Comparison of ENCODE assay signal across 8 cellular contexts in the genomic region with DNA sequence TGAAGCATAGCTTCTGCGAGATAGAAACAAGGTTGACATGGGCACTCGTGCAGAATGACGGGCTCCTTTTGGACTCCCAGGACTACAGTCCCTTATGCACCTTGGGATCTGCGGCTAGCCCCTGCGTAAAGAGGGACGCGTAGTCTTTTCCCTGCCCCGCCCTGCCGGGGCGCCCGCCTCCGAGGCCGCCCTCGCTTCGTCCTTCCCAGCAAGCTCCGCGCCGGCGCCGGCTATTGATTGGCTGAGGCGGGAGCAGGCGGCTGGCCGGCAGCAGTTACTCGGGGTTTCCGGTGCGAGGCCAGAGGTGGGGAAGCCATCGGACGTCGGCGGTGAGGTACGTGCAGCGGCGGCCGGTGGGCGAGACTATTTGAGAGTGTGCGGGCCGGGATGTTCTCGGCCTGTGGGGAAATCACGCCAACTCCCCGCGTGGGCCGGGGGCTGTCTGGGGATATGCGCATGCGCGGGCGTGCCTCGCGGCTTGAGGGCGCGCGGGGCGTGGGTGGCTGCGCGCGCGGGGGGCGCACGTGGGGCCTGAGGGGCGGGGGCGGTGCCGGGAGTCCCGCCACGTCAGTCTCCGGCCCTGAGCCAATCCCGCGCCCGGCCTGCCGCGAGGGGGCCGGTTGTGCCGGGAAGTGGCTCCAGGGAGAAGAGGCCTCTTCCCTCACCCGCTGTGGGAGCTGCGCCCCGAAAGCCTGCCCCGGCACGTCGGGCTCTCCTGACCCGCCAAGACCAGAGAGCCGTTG. TPM values are rescaled to one million over a fixed set of nuclear protein-coding genes. Genes with fewer than 3 reads are reported as not detected.
DNase-seq lines count a peak whose midpoint lies in the region; ATAC-seq and TF ChIP-seq lines count a peak whose summit lies in the region.

A gene (plus strand): TSS at position 233 of the 743 bp plus-strand sequence. CDS start 671 bp downstream, outside the sequence.

- no TSS peak for BruUV-seq in PC-9 (replicated peaks; lab: Mats Ljungman, UMichigan)

- CTCF ChIA-PET in PC-9 (lab: Charles Lee): interaction anchor here (0.6 to 1.1 kb wide), 2 partner anchors 36 to 534 kb away, joined by 3 to 4 read pairs; no protein-coding TSS in a partner anchor

- H3K4me2 ChIP-seq in PC-9: peak within 1 kb of the TSS; percentile 84

- no peaks in the 10 kb centered on the region for H3K9me3 Mint-ChIP-seq in activated T-cell treated with anti-CD3 and anti-CD28 coated beads, Interleukin-2, amount 50 U/mL, for 4 hours

- intact Hi-C loops in PC-9 (cut with micrococcal nuclease; ENCODE audit: unreplicated experiment): loop anchor here (2.0 to 10.0 kb wide), 2 partner anchors 71 to 105 kb away; a partner anchor contains a TSS

- peaks cover 29% of the 10 kb centered on the region for H3K4me1 ChIP-seq in PC-9 (replicated peaks; ENCODE audit: insufficient read depth)

- peaks cover 33% of the 10 kb centered on the region for H3K36me3 ChIP-seq in PC-9 (ENCODE audit: low read depth)

- peak within 1 kb of the TSS; percentile 93 for H3K4me3 ChIP-seq in PC-9

- POLR2A ChIA-PET in PC-9 (lab: Charles Lee; ENCODE audit: unreplicated experiment): interaction anchor here (0.6 to 1.0 kb wide), 8 partner anchors 20 to 479 kb away, joined by 3 to 11 read pairs (median 4); a partner anchor contains a TSS

- H3F3A ChIP-seq in PC-9 (ENCODE audit: insufficient read depth, low read depth): peaks cover 47% of the 10 kb centered on the region

- H3K4me1 Mint-ChIP-seq in activated T-cell treated with anti-CD3 and anti-CD28 coated beads, Interleukin-2, amount 50 U/mL, for 4 hours (ENCODE audit: low read depth): peaks cover 40% of the 10 kb centered on the region

- no peak for TF ChIP-seq CTCF in PC-9 (conservative IDR thresholded peaks at IDR 0.05)

- peak within 1 kb of the TSS; percentile 94 for H3K4me3 Mint-ChIP-seq in activated T-cell treated with anti-CD3 and anti-CD28 coated beads, Interleukin-2, amount 50 U/mL, for 4 hours

- ATAC-seq in GM21619 (IDR thresholded peaks at IDR 0.05; ENCODE audit: unreplicated experiment) (peak; percentile 80), esophagus mucosa (peak; percentile 93)
- ATAC-seq in activated T-cell treated with anti-CD3 and anti-CD28 coated beads, Interleukin-2, amount 50 U/mL, for 4 hours: peak; percentile 88

- no peaks in the 10 kb centered on the region for H3K9me3 ChIP-seq in PC-9 (ENCODE audit: insufficient read depth, low read depth)

- H4K20me1 ChIP-seq in PC-9 (ENCODE audit: insufficient read depth): peaks cover 13% of the 10 kb centered on the region; the same call in 1 of the 2 replicates

- in situ Hi-C loops in KBM-7 (cut with MboI; ENCODE audit: low pct_unique_long_range_greater_than_20kb, low sequenced_read_pairs): no loop called here

- H3K27ac ChIP-seq in PC-9: peak within 1 kb of the TSS; percentile 69

- DNase-seq in DMS153 treated with DMSO at 0.1 percent for 48 hours (lab: John Stamatoyannopoulos, UW; ENCODE audit: unreplicated experiment) (peak; percentile 98), KBM-7 (peak; percentile 94), PC-9 (peak; percentile 86 to 91), myocyte (ENCODE audit: low read depth) (peak; percentile 93)
- DNase-seq in activated T-cell treated with anti-CD3 and anti-CD28 coated beads, Interleukin-2, amount 50 U/mL, for 4 hours: peak; percentile 90
- DNase-seq in stimulated activated CD8-positive, alpha-beta memory T cell treated with anti-CD3 and anti-CD28 coated beads, Interleukin-7, amount 100 ng/mL, for 48 hours (ENCODE audit: extremely low read depth in 1 of 2, low read depth in 1 of 2): peak; percentile 88 to 90

- no peaks in the 10 kb centered on the region for H3K27me3 Mint-ChIP-seq in activated T-cell treated with anti-CD3 and anti-CD28 coated beads, Interleukin-2, amount 50 U/mL, for 4 hours (ENCODE audit: low read depth)

- no peaks in the 10 kb centered on the region for H3K9me2 ChIP-seq in PC-9 (ENCODE audit: insufficient read depth)

- H3K79me2 ChIP-seq in PC-9 (ENCODE audit: low read depth): peaks cover 40% of the 10 kb centered on the region

- H2AFZ ChIP-seq in PC-9: peak within 1 kb of the TSS; percentile 93

- peaks cover 32% of the 10 kb centered on the region for H3K36me3 Mint-ChIP-seq in activated T-cell treated with anti-CD3 and anti-CD28 coated beads, Interleukin-2, amount 50 U/mL, for 4 hours (ENCODE audit: insufficient read depth)

- no peaks in the 10 kb centered on the region for H3K27me3 ChIP-seq in PC-9 (ENCODE audit: insufficient read depth, low read depth)

RNA-seq across cellular contexts. Expression of the gene that starts here (rescaled TPM):
- total RNA-seq in PC-9 (2021): 32.0 and 45.8 TPM in 2 replicates
- total RNA-seq in activated T-cell treated with anti-CD3 and anti-CD28 coated beads, Interleukin-2, amount 50 U/mL, for 4 hours: 10 to 100 TPM; 80.7 to 86.6 (median 86.0) TPM
- 37.0 TPM for total RNA-seq in esophagus mucosa
- total RNA-seq in myocyte: 44.2 and 44.4 TPM in 2 replicates
- 38.1 TPM for polyA plus RNA-seq in myocyte (2012)

Comparison
In these comparisons a context has a peak if more than half of its experiments do, and no peak if none do; other contexts are left out.
1. Peak in every context shown above with its lines: DNase-seq, ATAC-seq, H3K4me3 ChIP-seq and H3K27ac ChIP-seq.